ENCODE assay signal across 1 cellular context in genomic region chr1:53390736-53391135, GRCh38.
TF ChIP-seq lines count a peak whose summit lies in the region.

No MANE protein-coding gene starts in this region.

TF ChIP-seq in SK-N-SH, 30 proteins besides CTCF, POLR2A, EP300 and RAD21 (continued from another document):
- TF ChIP-seq, protein P1, sequence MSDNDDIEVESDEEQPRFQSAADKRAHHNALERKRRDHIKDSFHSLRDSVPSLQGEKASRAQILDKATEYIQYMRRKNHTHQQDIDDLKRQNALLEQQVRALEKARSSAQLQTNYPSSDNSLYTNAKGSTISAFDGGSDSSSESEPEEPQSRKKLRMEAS (IDR thresholded peaks at IDR 0.05; ENCODE audit: low read depth) = no peak
